Comparison of ENCODE assay signal across 11 cellular contexts in the genomic region with DNA sequence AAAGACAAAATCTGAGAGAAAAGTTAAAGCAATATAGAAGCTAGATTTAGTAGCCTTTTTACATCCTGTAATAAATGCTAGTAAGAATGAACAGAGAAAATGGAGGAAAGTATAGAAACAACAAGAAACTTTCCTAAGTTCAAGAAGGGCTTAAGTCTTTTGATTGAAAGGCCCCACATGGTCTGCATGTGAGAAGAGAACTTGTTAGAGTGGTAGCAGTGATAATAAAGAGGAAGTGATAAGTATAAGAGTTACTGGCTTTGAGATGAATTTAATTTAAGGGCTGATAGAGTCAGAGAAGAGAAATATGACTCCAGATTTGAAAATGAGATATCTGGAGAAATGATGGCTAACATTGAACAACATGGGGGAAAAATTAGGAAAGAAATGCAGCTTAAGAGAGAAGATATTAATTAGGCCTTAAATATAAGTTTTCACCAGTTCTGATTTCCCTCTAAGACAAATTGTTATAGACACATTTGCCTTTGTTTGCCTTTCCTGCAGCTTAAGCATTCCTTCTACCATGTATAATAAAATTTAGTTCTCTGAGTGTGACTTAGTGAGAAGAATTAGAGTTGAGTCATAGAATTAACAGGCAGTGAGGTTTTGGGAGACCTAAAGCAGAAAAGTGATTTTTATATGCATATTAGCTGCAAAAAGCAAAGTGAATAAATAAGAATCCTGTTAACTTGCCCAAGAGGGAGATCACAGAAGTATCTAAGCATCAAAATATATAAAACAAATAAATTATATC. TPM values are rescaled to one million over a fixed set of nuclear protein-coding genes. Genes with fewer than 3 reads are reported as not detected.
DNase-seq lines count a peak whose midpoint lies in the region; ATAC-seq, FAIRE-seq and TF ChIP-seq lines count a peak whose summit lies in the region.
"Had no signal": no experiment of that assay in that cellular context is flagged by ENCODE, and none has a peak within 500 bp of the region (broad histone marks: within the 10 kb centered on the region; RNA-seq: fewer than 3 reads in every experiment).

No MANE protein-coding gene starts in this region.

- peaks cover 100% of the 10 kb centered on the region for H3K79me2 ChIP-seq in smooth muscle cell (ENCODE audit: low read depth)

- H3K79me1 ChIP-seq in IMR-90 (ENCODE audit: low read depth in 1 of 2, low read length in 2 of 2), result peaks cover 8 to 71% of the 10 kb centered on the region in 2 experiments; a peak in 3 of 4 replicates

- H3K9ac ChIP-seq in IMR-90 (ENCODE audit: low read depth, low read length), result no peak overlapping the region
- no peak overlapping the region for H3K9ac ChIP-seq in smooth muscle cell (ENCODE audit: low read depth)

- no peak overlapping the region for H2BK120ac ChIP-seq in IMR-90 (ENCODE audit: low read depth, low read length)

- no peak overlapping the region for H4K8ac ChIP-seq in IMR-90 (ENCODE audit: low read depth in 2 of 2, low read length in 2 of 2)

- H3K27ac Mint-ChIP-seq in activated T-cell treated with anti-CD3 and anti-CD28 coated beads, Interleukin-2, amount 50 U/mL, for 72 hours, result peak overlapping the region; percentile 93
- H3K27ac Mint-ChIP-seq in activated T-helper 1 cell treated with anti-CD3 and anti-CD28 coated beads, Interleukin-12 subunit alpha, Interleukin-12 subunit beta, Interleukin-2, Interleukin-4 antibody, amounts not matched to agents 30 ng/mL and 10 ng/mL and 1 ng/mL, durations not matched to agents 14 hours and 24 hours and 36 hours, result peak overlapping the region; percentile 41

- POLR2A ChIA-PET in IMR-90 (lab: Charles Lee; ENCODE audit: unreplicated experiment), result no interaction called here

- no peaks in the 10 kb centered on the region for H3K9me3 ChIP-seq in IMR-90 (ENCODE audit: control insufficient read depth, insufficient read depth, low read length)
- H3K9me3 ChIP-seq in smooth muscle cell (replicated peaks; ENCODE audit: low read depth), result no peaks in the 10 kb centered on the region

- H4K20me1 ChIP-seq in IMR-90 (ENCODE audit: insufficient read depth, low read length) (peaks cover 92% of the 10 kb centered on the region), smooth muscle cell (ENCODE audit: low read depth) (peaks cover 100% of the 10 kb centered on the region)

- dilution Hi-C loops in IMR-90 (cut with HindIII; ENCODE audit: low sequenced_read_pairs, unreplicated experiment), result no loop called here

- no peak overlapping the region for H2AK9ac ChIP-seq in IMR-90 (replicated peaks; ENCODE audit: low read depth, low read length, poor library complexity)

- intact Hi-C loops in IMR-90 (cut with micrococcal nuclease), result no loop called here
- intact Hi-C loops in activated T-helper 1 cell treated with anti-CD3 and anti-CD28 coated beads, Interleukin-12 subunit alpha, Interleukin-12 subunit beta, Interleukin-2, Interleukin-4 antibody, amounts not matched to agents 30 ng/mL and 10 ng/mL and 1 ng/mL, durations not matched to agents 14 hours and 24 hours and 36 hours (cut with micrococcal nuclease), result loop anchor here (2.0 to 5.0 kb wide), 2 partner anchors 17 to 74 kb away; no protein-coding TSS in a partner anchor

- in situ Hi-C loops in IMR-90 (cut with MboI; ENCODE audit: low sequenced_read_pairs), result loop anchor here (25.0 kb wide), 1 partner anchor 481 kb away; no protein-coding TSS in a partner anchor

- no peak overlapping the region for H3K56ac ChIP-seq in IMR-90 (ENCODE audit: extremely low read depth, insufficient read depth, low read length)

- H3K27me3 ChIP-seq in IMR-90 (ENCODE audit: control insufficient read depth, insufficient read depth, low read length) (no peaks in the 10 kb centered on the region), smooth muscle cell (ENCODE audit: low read depth) (no peaks in the 10 kb centered on the region)

- no peak for TF ChIP-seq RAD21 in IMR-90 (IDR thresholded peaks at IDR 0.05; ENCODE audit: low read length)

- H2BK5ac ChIP-seq in IMR-90 (ENCODE audit: low read depth, low read length, poor library complexity, severe bottlenecking), result no peak overlapping the region

- no peak overlapping the region for H3K18ac ChIP-seq in IMR-90 (ENCODE audit: low read depth, low read length)

- no peak for ATAC-seq in activated T-cell treated with anti-CD3 and anti-CD28 coated beads, Interleukin-2, amount 50 U/mL, for 72 hours (replicated peaks in 1 of 2)
- ATAC-seq in activated T-cell treated with anti-CD3 and anti-CD28 coated beads, Interleukin-2, amount 50 U/mL, for 4 hours, result no peak
- ATAC-seq in IMR-90 (ENCODE audit: low read depth) (peak; percentile 49), HG03025 (IDR thresholded peaks at IDR 0.05; ENCODE audit: low FRiP score, unreplicated experiment) (no peak)

- peak overlapping the region; percentile 3 to 69 for H3K4me3 Mint-ChIP-seq in activated T-cell treated with anti-CD3 and anti-CD28 coated beads, Interleukin-2, amount 50 U/mL, for 72 hours
- H3K4me3 Mint-ChIP-seq in activated T-cell treated with anti-CD3 and anti-CD28 coated beads, Interleukin-2, amount 50 U/mL, for 4 hours, result no peak overlapping the region
- H3K4me3 Mint-ChIP-seq in activated T-helper 1 cell treated with anti-CD3 and anti-CD28 coated beads, Interleukin-12 subunit alpha, Interleukin-12 subunit beta, Interleukin-2, Interleukin-4 antibody, amounts not matched to agents 30 ng/mL and 10 ng/mL and 1 ng/mL, durations not matched to agents 14 hours and 24 hours and 36 hours, result no peak overlapping the region

- no peak for FAIRE-seq in urothelium cell line (lab: Jason Lieb, UNC)
- FAIRE-seq: H1 had no signal

- H3K4me1 Mint-ChIP-seq in activated T-cell treated with anti-CD3 and anti-CD28 coated beads, Interleukin-2, amount 50 U/mL, for 72 hours (ENCODE audit: low read depth), result peaks cover 65% of the 10 kb centered on the region
- peaks cover 54% of the 10 kb centered on the region for H3K4me1 Mint-ChIP-seq in activated T-cell treated with anti-CD3 and anti-CD28 coated beads, Interleukin-2, amount 50 U/mL, for 4 hours (ENCODE audit: low read depth)
- peaks cover 40% of the 10 kb centered on the region for H3K4me1 Mint-ChIP-seq in activated T-helper 1 cell treated with anti-CD3 and anti-CD28 coated beads, Interleukin-12 subunit alpha, Interleukin-12 subunit beta, Interleukin-2, Interleukin-4 antibody, amounts not matched to agents 30 ng/mL and 10 ng/mL and 1 ng/mL, durations not matched to agents 14 hours and 24 hours and 36 hours (ENCODE audit: low read depth)

- no peak for DNase-seq in activated T-cell treated with anti-CD3 and anti-CD28 coated beads, Interleukin-2, amount 50 U/mL, for 72 hours
- no peak for DNase-seq in activated T-cell treated with anti-CD3 and anti-CD28 coated beads, Interleukin-2, amount 50 U/mL, for 4 hours
- peak; percentile 11 for DNase-seq in IMR-90
- no peak for DNase-seq in activated T-helper 1 cell treated with anti-CD3 and anti-CD28 coated beads, Interleukin-12 subunit alpha, Interleukin-12 subunit beta, Interleukin-2, Interleukin-4 antibody, amounts not matched to agents 30 ng/mL and 10 ng/mL and 1 ng/mL, durations not matched to agents 14 hours and 24 hours and 36 hours (ENCODE audit: low spot score)
- no peak for DNase-seq in smooth muscle cell (lab: John Stamatoyannopoulos, UW; ENCODE audit: unreplicated experiment)
- no peak for DNase-seq in urothelium cell line (ENCODE audit: low spot score)
- no peak for DNase-seq in HK-2 (ENCODE audit: unreplicated experiment)
- DNase-seq: caudate nucleus, NCI-H187 treated with DMSO at 0.1 percent for 48 hours had no signal

- no peak overlapping the region for H3K27ac ChIP-seq in IMR-90 (ENCODE audit: insufficient read depth, low read length)
- peak overlapping the region; percentile 47 for H3K27ac ChIP-seq in smooth muscle cell (ENCODE audit: low read depth)

- no peak overlapping the region for H3K14ac ChIP-seq in IMR-90 (replicated peaks; ENCODE audit: low read depth, low read length)

- no peak overlapping the region for H4K91ac ChIP-seq in IMR-90 (ENCODE audit: insufficient read depth, low read depth, low read length)

- H4K5ac ChIP-seq in IMR-90 (ENCODE audit: low read depth, low read length), result no peak overlapping the region

- H3K9me3 Mint-ChIP-seq in activated T-cell treated with anti-CD3 and anti-CD28 coated beads, Interleukin-2, amount 50 U/mL, for 72 hours, result no peaks in the 10 kb centered on the region
- no peaks in the 10 kb centered on the region for H3K9me3 Mint-ChIP-seq in activated T-cell treated with anti-CD3 and anti-CD28 coated beads, Interleukin-2, amount 50 U/mL, for 4 hours
- no peaks in the 10 kb centered on the region for H3K9me3 Mint-ChIP-seq in activated T-helper 1 cell treated with anti-CD3 and anti-CD28 coated beads, Interleukin-12 subunit alpha, Interleukin-12 subunit beta, Interleukin-2, Interleukin-4 antibody, amounts not matched to agents 30 ng/mL and 10 ng/mL and 1 ng/mL, durations not matched to agents 14 hours and 24 hours and 36 hours

- H3K4ac ChIP-seq in IMR-90 (ENCODE audit: low read depth, low read length), result no peak overlapping the region

- peak overlapping the region; percentile 45; the same call in 1 of the 2 replicates for H3K23ac ChIP-seq in IMR-90 (ENCODE audit: low read depth, low read length)

- no peak overlapping the region for H2BK15ac ChIP-seq in IMR-90 (ENCODE audit: low read depth, low read length)

- CTCF ChIA-PET in IMR-90 (lab: Yijun Ruan, JAX), result no interaction called here

- H3K27me3 Mint-ChIP-seq in activated T-cell treated with anti-CD3 and anti-CD28 coated beads, Interleukin-2, amount 50 U/mL, for 72 hours (ENCODE audit: low read depth), result no peaks in the 10 kb centered on the region
- no peaks in the 10 kb centered on the region for H3K27me3 Mint-ChIP-seq in activated T-cell treated with anti-CD3 and anti-CD28 coated beads, Interleukin-2, amount 50 U/mL, for 4 hours (ENCODE audit: low read depth)
- no peaks in the 10 kb centered on the region for H3K27me3 Mint-ChIP-seq in activated T-helper 1 cell treated with anti-CD3 and anti-CD28 coated beads, Interleukin-12 subunit alpha, Interleukin-12 subunit beta, Interleukin-2, Interleukin-4 antibody, amounts not matched to agents 30 ng/mL and 10 ng/mL and 1 ng/mL, durations not matched to agents 14 hours and 24 hours and 36 hours (ENCODE audit: insufficient read depth)

- no peak overlapping the region for H3K4me3 ChIP-seq in IMR-90 (ENCODE audit: insufficient read depth, low read depth, low read length)
- H3K4me3 ChIP-seq in smooth muscle cell, result no peak overlapping the region

- H3K4me1 ChIP-seq in IMR-90 (ENCODE audit: control insufficient read depth, insufficient read depth, low read length) (peaks cover 15% of the 10 kb centered on the region), smooth muscle cell (ENCODE audit: low read depth) (peaks cover 22% of the 10 kb centered on the region)

- H2BK20ac ChIP-seq in IMR-90 (ENCODE audit: low read depth, low read length), result no peak overlapping the region

- no peak overlapping the region for H3K4me2 ChIP-seq in IMR-90 (ENCODE audit: low read depth, low read length)
- H3K4me2 ChIP-seq in smooth muscle cell, result peak overlapping the region; percentile 42

- 0 out of 2 replicates have a peak, but pooled peaks cover 5% of the 10 kb centered on the region for H3K9me1 ChIP-seq in IMR-90 (ENCODE audit: insufficient read depth, low read length)

- H3K36me3 Mint-ChIP-seq in activated T-cell treated with anti-CD3 and anti-CD28 coated beads, Interleukin-2, amount 50 U/mL, for 72 hours (ENCODE audit: insufficient read depth in 2 of 2), result peaks cover 10 to 22% of the 10 kb centered on the region in 2 donors
- H3K36me3 Mint-ChIP-seq in activated T-cell treated with anti-CD3 and anti-CD28 coated beads, Interleukin-2, amount 50 U/mL, for 4 hours (ENCODE audit: insufficient read depth), result peaks cover 10% of the 10 kb centered on the region
- H3K36me3 Mint-ChIP-seq in activated T-helper 1 cell treated with anti-CD3 and anti-CD28 coated beads, Interleukin-12 subunit alpha, Interleukin-12 subunit beta, Interleukin-2, Interleukin-4 antibody, amounts not matched to agents 30 ng/mL and 10 ng/mL and 1 ng/mL, durations not matched to agents 14 hours and 24 hours and 36 hours (ENCODE audit: low read depth), result peaks cover 11% of the 10 kb centered on the region

- H2AK5ac ChIP-seq in IMR-90 (ENCODE audit: low read depth, low read length), result no peak overlapping the region

- BruUV-seq in IMR-90 (replicated peaks; lab: Mats Ljungman, UMichigan), result no TSS peak

- no peak overlapping the region for H2AFZ ChIP-seq in IMR-90 (replicated peaks; ENCODE audit: low read length, poor library complexity)
- H2AFZ ChIP-seq in smooth muscle cell (ENCODE audit: low read depth), result no peak overlapping the region

- no peak for TF ChIP-seq POLR2A in IMR-90 (IDR thresholded peaks at IDR 0.05; ENCODE audit: low read depth, low read length)

- TF ChIP-seq CTCF in IMR-90 (conservative IDR thresholded peaks at IDR 0.05; ENCODE audit: low read depth, low read length) (no peak), smooth muscle cell (IDR thresholded peaks at IDR 0.05; ENCODE audit: borderline replicate concordance, insufficient read depth, poor library complexity, severe bottlenecking) (no peak)

- H3K36me3 ChIP-seq in IMR-90 (ENCODE audit: control insufficient read depth, insufficient read depth, low read length), result peaks cover 4% of the 10 kb centered on the region; the same call in 1 of the 2 replicates
- H3K36me3 ChIP-seq in smooth muscle cell (ENCODE audit: low read depth), result peaks cover 1% of the 10 kb centered on the region

- H3F3A ChIP-seq in smooth muscle cell (ENCODE audit: low read depth), result no peaks in the 10 kb centered on the region

RNA-seq across cellular contexts. Expression of gene ZFX, which starts 18.4 kb away (rescaled TPM):
- total RNA-seq in activated T-cell treated with anti-CD3 and anti-CD28 coated beads, Interleukin-2, amount 50 U/mL, for 72 hours, result 10 to 100 TPM; 47.2 to 78.6 TPM
- 10 to 100 TPM; 36.6 to 66.5 (median 37.9) TPM for total RNA-seq in activated T-cell treated with anti-CD3 and anti-CD28 coated beads, Interleukin-2, amount 50 U/mL, for 4 hours
- total RNA-seq in IMR-90 (2012; rRNA removed) (99.3 and 141 TPM in 2 replicates), smooth muscle cell (52.9 and 128 TPM in 2 replicates)
- polyA plus RNA-seq in IMR-90 (2012; rRNA removed) (12.0 and 16.0 TPM in 2 replicates), smooth muscle cell (17.1 and 31.5 TPM in 2 replicates)
- polyA plus RNA-seq in IMR-90 (2012; cell fraction: cytosol; rRNA removed), result 3.6 and 5.2 TPM in 2 replicates
- polyA plus RNA-seq in IMR-90 (2012; cell fraction: nucleus; rRNA removed; ENCODE audit: low replicate concordance), result 4.1 and 28.6 TPM in 2 replicates
- total RNA-seq in activated T-helper 1 cell treated with anti-CD3 and anti-CD28 coated beads, Interleukin-12 subunit alpha, Interleukin-12 subunit beta, Interleukin-2, Interleukin-4 antibody, amounts not matched to agents 30 ng/mL and 10 ng/mL and 1 ng/mL, durations not matched to agents 14 hours and 24 hours and 36 hours, result 43.3 and 43.6 TPM in 2 replicates

Comparison
In these comparisons a context has a peak if more than half of its experiments do, and no peak if none do; other contexts are left out.
1. H3K4me3 Mint-ChIP-seq: peak in activated T-cell treated with anti-CD3 and anti-CD28 coated beads, Interleukin-2, amount 50 U/mL, for 72 hours (2 of 2); none in activated T-cell treated with anti-CD3 and anti-CD28 coated beads, Interleukin-2, amount 50 U/mL, for 4 hours (single experiment) and activated T-helper 1 cell treated with anti-CD3 and anti-CD28 coated beads, Interleukin-12 subunit alpha, Interleukin-12 subunit beta, Interleukin-2, Interleukin-4 antibody, amounts not matched to agents 30 ng/mL and 10 ng/mL and 1 ng/mL, durations not matched to agents 14 hours and 24 hours and 36 hours (single experiment).